In genomic region chr4:7192252-7193039, GRCh38 we compare ENCODE assay signal across 8 cellular contexts. TPM values are rescaled to one million over a fixed set of nuclear protein-coding genes. Genes with fewer than 3 reads are reported as not detected.
DNase-seq lines count a peak whose midpoint lies in the region; ATAC-seq and TF ChIP-seq lines count a peak whose summit lies in the region.

TSS of gene SORCS2 (plus strand) at chr4:7192538.

- intact Hi-C loops in colonic mucosa (cut with DNase I) (loop anchor here (2.0 to 10.0 kb wide), 3 partner anchors 102 to 526 kb away; no protein-coding TSS in a partner anchor), left lung (cut with DNase I) (loop anchor here in 1 of 2 donors (10.0 kb wide), 1 partner anchor 532 kb away; no protein-coding TSS in a partner anchor)

- H3K9ac ChIP-seq in colonic mucosa (ENCODE audit: low read depth in 2 of 2, low read length in 2 of 2): peak within 1 kb of the TSS in 1 of 2 donors; percentile 35

- H3K27me3 ChIP-seq in colonic mucosa: peaks cover 13% of the 10 kb centered on the region
- peaks cover 19 to 87% of the 10 kb centered on the region in 2 donors for H3K27me3 ChIP-seq in left lung

- ATAC-seq in left lung: peak; percentile 80

- H3K27ac ChIP-seq in colonic mucosa (no peak within 1 kb of the TSS), left lung (no peak within 1 kb of the TSS)

- DNase-seq in SIG-M5 treated with dmso at 0.1 percent for 504 hours (lab: John Stamatoyannopoulos, UW; ENCODE audit: unreplicated experiment) (peak; percentile 40), SIG-M5 (lab: John Stamatoyannopoulos, UW) (no peak), M059J (ENCODE audit: low read depth) (peak; percentile 41), colonic mucosa (peak; percentile 36), left lung (peak; percentile 44 to 88), NCI-H446 (lab: John Stamatoyannopoulos, UW) (no peak)
- DNase-seq in activated CD4-positive, CD25-positive, alpha-beta regulatory T cell treated with anti-CD3 and anti-CD28 coated beads, Interleukin-2, amount 50 U/mL, for 72 hours: peak; percentile 45
- peak; percentile 41 for DNase-seq in stimulated activated CD4-positive, alpha-beta T cell treated with anti-CD3 and anti-CD28 coated beads, Interleukin-1b, Interleukin-23, amount 100 ng/mL, for 48 hours

- H3K9me3 ChIP-seq in colonic mucosa (no peaks in the 10 kb centered on the region), left lung (no peaks in the 10 kb centered on the region)

- H3K4me1 ChIP-seq in colonic mucosa (no peaks in the 10 kb centered on the region), left lung (peaks cover 4 to 12% of the 10 kb centered on the region in 2 donors)

- peak within 1 kb of the TSS; percentile 19 for H3K4me3 ChIP-seq in colonic mucosa
- H3K4me3 ChIP-seq in left lung: peak within 1 kb of the TSS; percentile 24 to 34

- H3K36me3 ChIP-seq in colonic mucosa: no peaks in the 10 kb centered on the region
- H3K36me3 ChIP-seq in left lung: no peaks in the 10 kb centered on the region

- no peak for TF ChIP-seq CTCF in colonic mucosa (IDR thresholded peaks at IDR 0.05)
- peak; percentile 46 to 60 for TF ChIP-seq CTCF in left lung (IDR thresholded peaks at IDR 0.05)

RNA-seq across cellular contexts. Expression of gene SORCS2, which starts in this region (rescaled TPM):
- 0.02 TPM in 1 of 2 replicates, not detected in the other for total RNA-seq in M059J (2014; rRNA removed; shearing (Covaris generic))
- total RNA-seq in colonic mucosa (under 1 TPM; 0.54 to 0.74 TPM), left lung (1 to 10 TPM; 6.5 to 9.6 TPM)

Comparison
In these comparisons a context has a peak if more than half of its experiments do, and no peak if none do; other contexts are left out.
1. DNase-seq: peak in SIG-M5 treated with dmso at 0.1 percent for 504 hours (single experiment), activated CD4-positive, CD25-positive, alpha-beta regulatory T cell treated with anti-CD3 and anti-CD28 coated beads, Interleukin-2, amount 50 U/mL, for 72 hours (single experiment), left lung (2 of 2) and stimulated activated CD4-positive, alpha-beta T cell treated with anti-CD3 and anti-CD28 coated beads, Interleukin-1b, Interleukin-23, amount 100 ng/mL, for 48 hours (single experiment); none in SIG-M5 (single experiment) and NCI-H446 (0 of 2).
2. Peak in DNase-seq in M059J; RNA of the gene not detected or under 1 TPM.
3. Peak in DNase-seq and H3K4me3 ChIP-seq in colonic mucosa; RNA of the gene not detected or under 1 TPM.